13 cellular contexts compared by ENCODE assay signal in the genomic region with DNA sequence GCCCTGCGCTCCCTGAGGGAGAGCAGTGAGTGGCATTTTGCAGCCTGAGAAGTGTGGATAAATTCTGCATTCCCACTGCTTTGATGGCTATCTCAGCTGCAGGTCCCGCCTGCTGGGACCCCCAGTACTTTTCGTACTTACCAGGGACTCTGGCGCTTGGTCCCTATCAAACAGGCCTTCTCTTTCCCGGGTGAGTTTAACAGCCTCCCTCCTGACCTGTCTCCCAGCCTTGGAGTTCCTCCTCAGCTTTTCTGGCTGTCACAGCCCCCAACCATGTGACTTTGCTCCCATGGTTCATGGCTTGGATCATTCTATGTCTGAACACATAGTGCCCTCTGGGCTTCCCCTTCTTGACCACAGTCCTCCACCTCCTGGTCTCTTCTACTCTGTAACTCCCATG. TPM values are rescaled to one million over a fixed set of nuclear protein-coding genes. Genes with fewer than 3 reads are reported as not detected.
A peak's percentile ranks its signal among the peaks of the same experiment; 100 is the strongest.
DNase-seq lines count a peak whose midpoint lies in the region; ATAC-seq and TF ChIP-seq lines count a peak whose summit lies in the region.
"Had no signal": no experiment of that assay in that cellular context is flagged by ENCODE, and none has a peak within 500 bp of the region (broad histone marks: within the 10 kb centered on the region; RNA-seq: fewer than 3 reads in every experiment).

No MANE protein-coding gene starts in this region.

- H3K27ac Mint-ChIP-seq in brain = peak overlapping the region in 4 of 5 experiments; percentile 59 to 85 (median 72)
- no peak overlapping the region for H3K27ac Mint-ChIP-seq in activated CD4-positive, alpha-beta memory T cell treated with anti-CD3 and anti-CD28 coated beads for 36 hours

- H3F3A ChIP-seq in GM23248 (ENCODE audit: insufficient read depth) = peaks cover 60% of the 10 kb centered on the region

- H3K27me3 ChIP-seq in GM23248 (replicated peaks; ENCODE audit: insufficient read depth) (no peaks in the 10 kb centered on the region), left lung (no peaks in the 10 kb centered on the region), skeletal muscle satellite cell (ENCODE audit: control insufficient read depth, insufficient read depth, low read length) (no peaks in the 10 kb centered on the region)

- H3K9me3 ChIP-seq in GM23248 (ENCODE audit: low read depth) (no peaks in the 10 kb centered on the region), left lung (no peaks in the 10 kb centered on the region), skeletal muscle satellite cell (replicated peaks; ENCODE audit: low read length) (no peaks in the 10 kb centered on the region)

- peak; percentile 11 for ATAC-seq in left lung

- peaks cover 5% of the 10 kb centered on the region; the same call in 1 of the 2 replicates for H3K36me3 ChIP-seq in GM23248 (ENCODE audit: low read depth)
- H3K36me3 ChIP-seq in left lung = no peaks in the 10 kb centered on the region
- peaks cover 3% of the 10 kb centered on the region for H3K36me3 ChIP-seq in skeletal muscle satellite cell (ENCODE audit: insufficient read depth, low read length)

- H3K36me3 Mint-ChIP-seq in brain = no peaks in the 10 kb centered on the region
- H3K36me3 Mint-ChIP-seq in activated CD4-positive, alpha-beta memory T cell treated with anti-CD3 and anti-CD28 coated beads for 36 hours = no peaks in the 10 kb centered on the region

- peak overlapping the region; percentile 81 for H3K4me2 ChIP-seq in GM23248 (ENCODE audit: unreplicated experiment)
- H3K4me2 ChIP-seq in skeletal muscle satellite cell (ENCODE audit: low read length) = peak overlapping the region; percentile 65

- POLR2A ChIA-PET in activated CD4-positive, alpha-beta memory T cell treated with anti-CD3 and anti-CD28 coated beads for 36 hours (lab: Charles Lee) = no interaction called here

- H3K27me3 Mint-ChIP-seq in brain = no peaks in the 10 kb centered on the region
- H3K27me3 Mint-ChIP-seq in activated CD4-positive, alpha-beta memory T cell treated with anti-CD3 and anti-CD28 coated beads for 36 hours = no peaks in the 10 kb centered on the region

- H2AFZ ChIP-seq in GM23248 = no peak overlapping the region
- H2AFZ ChIP-seq: parathyroid adenoma had no signal

- TF ChIP-seq CTCF in brain (conservative IDR thresholded peaks at IDR 0.05) (no peak), left lung (IDR thresholded peaks at IDR 0.05) (no peak)

- no peaks in the 10 kb centered on the region for H3K9me2 ChIP-seq in GM23248 (ENCODE audit: insufficient read depth)

- peak overlapping the region in 3 of 5 experiments; percentile 44 to 53 (median 51) for H3K4me3 Mint-ChIP-seq in brain
- H3K4me3 Mint-ChIP-seq in activated CD4-positive, alpha-beta memory T cell treated with anti-CD3 and anti-CD28 coated beads for 36 hours = no peak overlapping the region

- H4K20me1 ChIP-seq in GM23248 (ENCODE audit: insufficient read depth) = no peaks in the 10 kb centered on the region

- H3K9me3 Mint-ChIP-seq in brain = peaks cover 0 to 3% (median 0%) of the 10 kb centered on the region in 5 experiments
- H3K9me3 Mint-ChIP-seq in activated CD4-positive, alpha-beta memory T cell treated with anti-CD3 and anti-CD28 coated beads for 36 hours = no peaks in the 10 kb centered on the region

- intact Hi-C loops in left lung (cut with DNase I) = no loop called here
- intact Hi-C loops in activated CD4-positive, alpha-beta memory T cell treated with anti-CD3 and anti-CD28 coated beads for 36 hours (cut with micrococcal nuclease) = no loop called here

- H3K27ac ChIP-seq in GM23248 (peak overlapping the region; percentile 92), left lung (peak overlapping the region in 1 of 2 donors; percentile 71)
- H3K27ac ChIP-seq: parathyroid adenoma had no signal

- peaks cover 66% of the 10 kb centered on the region for H3K4me1 Mint-ChIP-seq in brain
- no peaks in the 10 kb centered on the region for H3K4me1 Mint-ChIP-seq in activated CD4-positive, alpha-beta memory T cell treated with anti-CD3 and anti-CD28 coated beads for 36 hours (ENCODE audit: low read depth)

- in situ Hi-C loops in GM23248 (cut with MboI) = no loop called here

- H3K9ac ChIP-seq in GM23248 = peak overlapping the region; percentile 69
- peak overlapping the region; percentile 36 for H3K9ac ChIP-seq in skeletal muscle satellite cell (ENCODE audit: low read depth, low read length)
- H3K9ac ChIP-seq: parathyroid adenoma had no signal

- peaks cover 97% of the 10 kb centered on the region for H3K79me2 ChIP-seq in GM23248 (ENCODE audit: insufficient read depth)

- peaks cover 68% of the 10 kb centered on the region for H3K4me1 ChIP-seq in GM23248 (ENCODE audit: insufficient read depth)
- peaks cover 5 to 10% of the 10 kb centered on the region in 2 donors for H3K4me1 ChIP-seq in left lung
- H3K4me1 ChIP-seq in skeletal muscle satellite cell (ENCODE audit: control insufficient read depth, insufficient read depth, low read length) = peaks cover 50% of the 10 kb centered on the region

- DNase-seq in GM23248 (peak; percentile 36), left lung (no peak), NCI-H2171 (lab: John Stamatoyannopoulos, UW) (no peak), NCI-H748 treated with DMSO at 0.1 percent for 48 hours (lab: John Stamatoyannopoulos, UW) (no peak)
- no peak for DNase-seq in activated CD4-positive, alpha-beta memory T cell treated with anti-CD3 and anti-CD28 coated beads for 36 hours
- no peak for DNase-seq in stimulated activated naive CD4-positive, alpha-beta T cell (lab: John Stamatoyannopoulos, UW)
- DNase-seq: activated CD8-positive, alpha-beta memory T cell treated with anti-CD3 and anti-CD28 coated beads, Interleukin-2, amount 50 U/mL, for 48 hours; DMS79; islet precursor cell; KG1 had no signal

- 77 to 79% methylated on average over 5 of the region's 5 CpGs for WGBS in GM23248 (ENCODE audit: low coverage in 1 of 2, low lambda C conversion rate in 2 of 2, missing lambda C conversion rate in 2 of 2), 2 experiments

- H3K4me3 ChIP-seq in GM23248 (peak overlapping the region; percentile 56; the same call in 1 of the 2 replicates), left lung (no peak overlapping the region), skeletal muscle satellite cell (ENCODE audit: low read length) (no peak overlapping the region)

- CTCF ChIA-PET in activated CD4-positive, alpha-beta memory T cell treated with anti-CD3 and anti-CD28 coated beads for 36 hours (lab: Charles Lee) = interaction anchor here (1.1 kb wide), 1 partner anchor 89 kb away, joined by 4 read pairs; no protein-coding TSS in a partner anchor

RNA-seq across cellular contexts. Expression of a gene that starts 56.9 kb away (rescaled TPM):
- 84.0 and 87.9 TPM in 2 replicates for total RNA-seq in GM23248 (2014; rRNA removed; shearing (Covaris generic))
- polyA plus RNA-seq in GM23248 (2016; fragmentation: Nextera tagmentation; extraction: Ambion mirVana) (121 and 127 TPM in 2 replicates), brain (ENCODE audit: insufficient read depth, low read depth, low replicate concordance) (20.0 TPM)
- total RNA-seq in left lung = 10 to 100 TPM; 70.2 to 85.1 TPM
- total RNA-seq in skeletal muscle satellite cell (2012; rRNA removed) = 21.3 and 27.5 TPM in 2 replicates
- total RNA-seq in activated CD4-positive, alpha-beta memory T cell treated with anti-CD3 and anti-CD28 coated beads for 36 hours = under 1 TPM; 0.33 to 0.41 TPM

Comparison
In these comparisons a context has a peak if more than half of its experiments do, and no peak if none do; other contexts are left out.
1. RNA of a gene that starts 56.9 kb away (total RNA-seq): 84.0 to 87.9 TPM in GM23248 and 70.2 to 85.1 TPM in left lung; 0.33 to 0.41 TPM in activated CD4-positive, alpha-beta memory T cell treated with anti-CD3 and anti-CD28 coated beads for 36 hours; every median in the first group is over 10 times any median in the second.